In the genomic region with DNA sequence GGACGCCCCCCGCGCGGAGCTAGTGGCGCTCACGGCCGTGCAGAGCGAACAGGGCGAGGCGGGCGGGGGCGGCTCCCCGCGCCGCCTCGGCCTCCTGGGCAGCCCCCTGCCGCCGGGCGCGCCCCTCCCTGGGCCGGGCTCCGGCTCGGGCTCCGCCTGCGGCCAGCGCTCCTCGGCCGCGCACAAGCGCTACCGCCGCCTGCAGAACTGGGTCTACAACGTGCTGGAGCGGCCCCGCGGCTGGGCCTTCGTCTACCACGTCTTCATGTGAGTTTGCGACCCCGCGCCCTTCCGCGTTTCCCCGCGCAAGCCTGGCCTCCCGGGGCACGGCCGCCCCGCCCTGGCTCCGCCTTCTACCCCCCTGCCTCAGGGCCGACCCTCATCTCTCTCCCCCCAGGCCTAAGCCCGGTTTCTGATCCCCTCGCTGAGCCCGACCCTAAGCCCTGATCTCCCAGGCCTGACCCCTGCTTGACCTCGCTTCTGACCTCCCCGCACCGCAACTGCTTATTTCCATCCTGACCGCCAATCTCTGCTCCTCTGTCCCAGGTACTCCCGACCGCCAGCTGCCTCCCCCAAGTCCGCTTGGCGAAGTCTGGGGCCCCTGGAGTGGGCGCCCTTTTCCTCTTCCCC, we compare ENCODE assay signal across 8 cellular contexts. TPM values are rescaled to one million over a fixed set of nuclear protein-coding genes. Genes with fewer than 3 reads are reported as not detected.
DNase-seq lines count a peak whose midpoint lies in the region; ATAC-seq and TF ChIP-seq lines count a peak whose summit lies in the region.

No MANE protein-coding gene starts in this region.

- H3K4me3 ChIP-seq in Caco-2 (ENCODE audit: low read depth, low read length) (peak overlapping the region; percentile 28), neural progenitor cell (peak overlapping the region; percentile 37)
- peak overlapping the region; percentile 22 for H3K4me3 ChIP-seq in effector memory CD4-positive, alpha-beta T cell (ENCODE audit: insufficient read depth, low read depth, low read length, poor library complexity, severe bottlenecking)

- no peaks in the 10 kb centered on the region for H3K79me2 ChIP-seq in neural progenitor cell (ENCODE audit: low read depth)

- H3F3A ChIP-seq in neural progenitor cell (ENCODE audit: low read depth): peaks cover 22% of the 10 kb centered on the region

- CTCF ChIA-PET in Caco-2 (lab: Charles Lee): no interaction called here

- H3K36me3 ChIP-seq in Caco-2 (ENCODE audit: control insufficient read depth, insufficient read depth, low read length) (no peaks in the 10 kb centered on the region), neural progenitor cell (no peaks in the 10 kb centered on the region)
- H3K36me3 ChIP-seq in effector memory CD4-positive, alpha-beta T cell (ENCODE audit: control insufficient read depth, insufficient read depth, low read length): no peaks in the 10 kb centered on the region

- intact Hi-C loops in Caco-2 (cut with micrococcal nuclease; ENCODE audit: unreplicated experiment): no loop called here

- H3K4me2 ChIP-seq in neural progenitor cell: peak overlapping the region; percentile 73

- H3K27ac ChIP-seq in effector memory CD4-positive, alpha-beta T cell (ENCODE audit: insufficient read depth, low read length, poor library complexity, severe bottlenecking): no peak overlapping the region
- no peak overlapping the region for H3K27ac ChIP-seq in neural progenitor cell

- no peaks in the 10 kb centered on the region for H3K36me3 Mint-ChIP-seq in Caco-2 (ENCODE audit: insufficient read depth, unreplicated experiment)
- peaks cover 2% of the 10 kb centered on the region for H3K36me3 Mint-ChIP-seq in neural progenitor cell

- H3K9ac ChIP-seq in neural progenitor cell: no peak overlapping the region

- H3K27ac Mint-ChIP-seq in Caco-2 (ENCODE audit: unreplicated experiment) (peak overlapping the region; percentile 84), neural progenitor cell (peak overlapping the region; percentile 19)

- no TSS peak for BruUV-seq in Caco-2 (replicated peaks; lab: Mats Ljungman, UMichigan)

- DNase-seq in Caco-2 (peak in 1 of 2 experiments; percentile 34), NCI-H1092 treated with DMSO at 0.1 percent for 48 hours (lab: John Stamatoyannopoulos, UW) (peak; percentile 28), neural progenitor cell (ENCODE audit: low spot score) (peak; percentile 75), ACHN (no peak), inferior parietal cortex (ENCODE audit: extremely low spot score) (no peak)
- no peak for DNase-seq in effector memory CD4-positive, alpha-beta T cell
- DNase-seq in activated effector memory CD4-positive, alpha-beta T cell treated with anti-CD3 and anti-CD28 coated beads, Interleukin-2, amount 50 U/mL, for 16 hours: no peak

- H3K9me3 ChIP-seq in Caco-2 (no peaks in the 10 kb centered on the region), neural progenitor cell (ENCODE audit: low read depth) (no peaks in the 10 kb centered on the region)
- H3K9me3 ChIP-seq in effector memory CD4-positive, alpha-beta T cell (ENCODE audit: control insufficient read depth, low read length): no peaks in the 10 kb centered on the region

- ATAC-seq in GM18861 (IDR thresholded peaks at IDR 0.05; ENCODE audit: unreplicated experiment): no peak

- H3K4me3 Mint-ChIP-seq in Caco-2 (ENCODE audit: unreplicated experiment) (no peak overlapping the region), neural progenitor cell (peak overlapping the region; percentile 81)

- H3K4me1 Mint-ChIP-seq in Caco-2 (ENCODE audit: low read depth, unreplicated experiment): peaks cover 5% of the 10 kb centered on the region
- peaks cover 31% of the 10 kb centered on the region for H3K4me1 Mint-ChIP-seq in neural progenitor cell

- POLR2A ChIA-PET in Caco-2 (lab: Charles Lee): no interaction called here

- in situ Hi-C loops in ACHN (cut with HindIII; ENCODE audit: low pct_ligation_motif_present, low pct_unique_long_range_greater_than_20kb, low sequenced_read_pairs): loop anchor here (10.0 kb wide), 1 partner anchor 71 kb away; no protein-coding TSS in a partner anchor

- TF ChIP-seq CTCF in Caco-2 (IDR thresholded peaks at IDR 0.05; ENCODE audit: insufficient read depth in 1 of 2, low read depth in 1 of 2, low read length in 1 of 2, severe bottlenecking in 1 of 2, unreplicated experiment in 1 of 2): no peak
- TF ChIP-seq CTCF in neural progenitor cell (IDR thresholded peaks at IDR 0.05): no peak

- H2AFZ ChIP-seq in neural progenitor cell (replicated peaks): no peak overlapping the region

- H3K4me1 ChIP-seq in Caco-2: 0 out of 2 replicates have a peak, but pooled peaks cover 4% of the 10 kb centered on the region
- peaks cover 8% of the 10 kb centered on the region for H3K4me1 ChIP-seq in effector memory CD4-positive, alpha-beta T cell (ENCODE audit: control insufficient read depth, insufficient read depth, low read length, poor library complexity, severe bottlenecking)
- H3K4me1 ChIP-seq in neural progenitor cell: peaks cover 16% of the 10 kb centered on the region

- H4K20me1 ChIP-seq in neural progenitor cell (ENCODE audit: low read depth): peaks cover 8% of the 10 kb centered on the region

- H3K27me3 ChIP-seq in Caco-2 (replicated peaks; ENCODE audit: control insufficient read depth, insufficient read depth, low read length) (no peaks in the 10 kb centered on the region), neural progenitor cell (peaks cover 54% of the 10 kb centered on the region)
- peaks cover 10% of the 10 kb centered on the region for H3K27me3 ChIP-seq in effector memory CD4-positive, alpha-beta T cell (replicated peaks; ENCODE audit: control insufficient read depth, insufficient read depth, low read length, poor library complexity, severe bottlenecking)

- H3K9me3 Mint-ChIP-seq in Caco-2 (ENCODE audit: unreplicated experiment) (no peaks in the 10 kb centered on the region), neural progenitor cell (no peaks in the 10 kb centered on the region)

- no peaks in the 10 kb centered on the region for H3K27me3 Mint-ChIP-seq in Caco-2 (ENCODE audit: insufficient read depth, unreplicated experiment)
- H3K27me3 Mint-ChIP-seq in neural progenitor cell (ENCODE audit: insufficient read depth, low read depth): peaks cover 21% of the 10 kb centered on the region

RNA-seq across cellular contexts. Expression of a gene that starts 0.7 kb away (rescaled TPM):
- 1.4 and 1.6 TPM in 2 replicates for total RNA-seq in Caco-2 (2022)
- total RNA-seq in neural progenitor cell (ENCODE audit: low replicate concordance): 0.87 TPM in 1 of 2 replicates, not detected in the other

Comparison
In these comparisons a context has a peak if more than half of its experiments do, and no peak if none do; other contexts are left out.
1. DNase-seq: peak in NCI-H1092 treated with DMSO at 0.1 percent for 48 hours (single experiment) and neural progenitor cell (single experiment); none in effector memory CD4-positive, alpha-beta T cell (0 of 3), ACHN (single experiment), inferior parietal cortex (single experiment) and activated effector memory CD4-positive, alpha-beta T cell treated with anti-CD3 and anti-CD28 coated beads, Interleukin-2, amount 50 U/mL, for 16 hours (single experiment).
2. Peak in every context shown above with its lines, with median percentiles within 50 percentile points of each other: H3K4me3 ChIP-seq.